Comparison of ENCODE assay signal across 29 cellular contexts in genomic region chr11:11708256-11708655, GRCh38.
DNase-seq lines count a peak whose midpoint lies in the region; ATAC-seq, FAIRE-seq and TF ChIP-seq lines count a peak whose summit lies in the region.
"Had no signal": no experiment of that assay in that cellular context is flagged by ENCODE, and none has a peak within 500 bp of the region (broad histone marks: within the 10 kb centered on the region; RNA-seq: fewer than 3 reads in every experiment).

No MANE protein-coding gene starts in this region.

- TF ChIP-seq CTCF in AG10803 (conservative IDR thresholded peaks at IDR 0.05; ENCODE audit: low read length) (no peak), bronchial epithelial cell (IDR thresholded peaks at IDR 0.05; ENCODE audit: insufficient read depth, low read length, severe bottlenecking) (no peak), foreskin fibroblast (IDR thresholded peaks at IDR 0.05; ENCODE audit: low read depth, low read length) (no peak)

- DNase-seq in AG10803 (ENCODE audit: low read depth), result peak; percentile 4
- DNase-seq in GM04504 (ENCODE audit: low read depth), result peak; percentile 0
- DNase-seq in bronchial epithelial cell (ENCODE audit: low read depth), result peak; percentile 21
- peak; percentile 14 to 31 for DNase-seq in foreskin fibroblast
- no peak for DNase-seq in GM19238 (ENCODE audit: insufficient read length, low spot score)
- DNase-seq: 8988T; AML-193; Caco-2; CD8-positive, alpha-beta T cell; DMS79; GF-D8; H9; HFFc6; IMR-90; KG1; NCI-H1092 treated with DMSO at 0.1 percent for 48 hours; NCI-H1436 treated with DMSO at 0.1 percent for 48 hours; NCI-H187 treated with DMSO at 0.1 percent for 48 hours; NCI-H2171 treated with DMSO at 0.1 percent for 48 hours; NCI-H345; NCI-H510A treated with DMSO at 0.1 percent for 48 hours; NCI-H774; SK-N-SH; SW 1271 had no signal

- H3K36me3 ChIP-seq in bronchial epithelial cell (ENCODE audit: control insufficient read depth, insufficient read depth, low read length), result no peaks in the 10 kb centered on the region

- no peak for FAIRE-seq in bronchial epithelial cell (lab: Jason Lieb, UNC)
- FAIRE-seq: GM12892, RCC 7860 had no signal

- H3K27me3 ChIP-seq in bronchial epithelial cell (ENCODE audit: control insufficient read depth, insufficient read depth, low read length), result peaks cover 2% of the 10 kb centered on the region

- H3K4me3 ChIP-seq in AG10803 (ENCODE audit: low read length), result no peak overlapping the region
- no peak overlapping the region for H3K4me3 ChIP-seq in bronchial epithelial cell (ENCODE audit: low read depth, low read length)
- H3K4me3 ChIP-seq in foreskin fibroblast (ENCODE audit: low read depth in 1 of 2, low read length in 2 of 2), result no peak overlapping the region
- H3K4me3 ChIP-seq: GM23338 had no signal

- ATAC-seq in GM19467 (IDR thresholded peaks at IDR 0.05; ENCODE audit: unreplicated experiment) (no peak), HG03432 (IDR thresholded peaks at IDR 0.05; ENCODE audit: unreplicated experiment) (no peak)
- ATAC-seq: CD8-positive, alpha-beta T cell; GM23338 had no signal
